8 cellular contexts compared by ENCODE assay signal in the genomic region with DNA sequence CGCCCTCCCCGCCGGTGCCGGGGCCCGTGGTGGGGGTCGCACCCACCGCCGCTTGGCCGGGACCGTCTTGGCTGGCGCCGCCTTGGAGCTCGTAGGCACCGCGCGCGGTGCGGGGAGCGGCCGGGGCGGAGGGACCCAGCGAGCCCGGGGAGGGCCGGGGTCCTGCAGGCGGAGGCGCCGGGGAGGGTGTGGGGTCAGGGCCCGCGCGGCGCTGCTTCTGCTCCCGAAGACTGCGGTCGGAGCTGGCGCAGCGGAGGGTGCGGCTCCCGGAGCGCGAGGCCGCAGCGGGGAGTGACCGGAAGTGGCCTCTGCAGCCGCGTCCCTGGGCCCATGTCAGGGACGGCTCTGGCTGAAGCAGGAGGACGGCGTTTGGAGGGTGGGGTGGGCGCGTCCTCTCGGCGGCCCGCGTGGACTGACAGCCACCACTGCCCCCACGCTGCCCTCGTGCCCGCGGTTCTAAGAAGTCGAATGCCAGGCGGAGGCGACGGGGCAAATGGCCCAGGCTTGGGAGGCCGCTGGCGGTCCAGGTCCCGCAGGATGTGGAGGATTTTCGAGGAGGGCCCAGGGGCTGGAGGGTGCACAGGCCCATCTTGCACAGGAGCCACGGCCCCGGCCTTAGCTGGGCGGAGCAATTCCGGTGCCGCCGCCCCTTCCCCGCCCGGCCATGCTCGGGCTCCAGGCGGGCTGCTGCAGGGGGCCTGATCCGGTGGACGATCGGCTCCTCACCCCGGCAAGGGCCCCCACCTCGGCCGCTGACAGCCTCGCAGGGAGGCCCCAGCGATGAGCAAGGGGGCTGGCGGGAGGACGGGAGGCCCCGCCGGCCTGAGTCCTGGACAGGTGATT. TPM values are rescaled to one million over a fixed set of nuclear protein-coding genes. Genes with fewer than 3 reads are reported as not detected.
DNase-seq lines count a peak whose midpoint lies in the region; ATAC-seq and TF ChIP-seq lines count a peak whose summit lies in the region.

No MANE protein-coding gene starts in this region.

- intact Hi-C loops in heart right ventricle (cut with DNase I), result loop anchor here in 1 of 10 donors (5.0 kb wide), 1 partner anchor 35 kb away; the partner anchor contains the start of gene ZNF670

- peak; percentile 53 for DNase-seq in HK-2 (ENCODE audit: unreplicated experiment)
- DNase-seq in amygdala (lab: John Stamatoyannopoulos, UW), result peak in 30 of 56 donors; percentile 9 to 68 (median 34)
- DNase-seq in heart right ventricle, result peak; percentile 66 to 80
- DNase-seq in osteoblast (ENCODE audit: insufficient read length, low spot score, missing footprints), result peak; percentile 96
- no peak for DNase-seq in activated naive CD4-positive, alpha-beta T cell (lab: John Stamatoyannopoulos, UW)

- H3K27me3 ChIP-seq in BLaER1, result peaks cover 73% of the 10 kb centered on the region
- peaks cover 0 to 36% (median 0%) of the 10 kb centered on the region in 7 donors for H3K27me3 ChIP-seq in heart right ventricle
- no peaks in the 10 kb centered on the region for H3K27me3 ChIP-seq in osteoblast (ENCODE audit: insufficient read depth, low read length)

- H2AFZ ChIP-seq in osteoblast (ENCODE audit: low read length), result peak overlapping the region; percentile 73

- H3K27ac ChIP-seq in BLaER1 (no peak overlapping the region), heart right ventricle (peak overlapping the region; percentile 13 to 89 (median 81)), osteoblast (ENCODE audit: low read depth, low read length) (no peak overlapping the region)

- H3K4me2 ChIP-seq in BLaER1, result peak overlapping the region; percentile 61
- H3K4me2 ChIP-seq in osteoblast (ENCODE audit: insufficient read depth, low read length), result peak overlapping the region; percentile 76

- no peaks in the 10 kb centered on the region for H3K79me2 ChIP-seq in osteoblast (ENCODE audit: insufficient read depth, low read length)

- 3 to 4% methylated on average over 84 to 88 of the region's 88 CpGs for WGBS in heart right ventricle, 2 donors

- H4K20me1 ChIP-seq in BLaER1 (peaks cover 16% of the 10 kb centered on the region; the same call in 1 of the 2 replicates), osteoblast (ENCODE audit: insufficient read depth, low read length) (no peaks in the 10 kb centered on the region)

- H3K4me3 ChIP-seq in BLaER1 (peak overlapping the region; percentile 58), heart right ventricle (peak overlapping the region; percentile 65 to 86 (median 72)), osteoblast (ENCODE audit: insufficient read depth, low read length) (peak overlapping the region; percentile 76)

- TF ChIP-seq CTCF in heart right ventricle (IDR thresholded peaks at IDR 0.05) (no peak), osteoblast (IDR thresholded peaks at IDR 0.05; ENCODE audit: extremely low read depth, low read depth, low read length) (no peak)

- ATAC-seq in heart right ventricle (peak; percentile 88 to 95 (median 93)), HG03469 (IDR thresholded peaks at IDR 0.05; ENCODE audit: unreplicated experiment) (no peak), GM19324 (IDR thresholded peaks at IDR 0.05; ENCODE audit: low FRiP score, unreplicated experiment) (no peak)

- H3K4me1 ChIP-seq in BLaER1 (0 out of 2 replicates have a peak, but pooled peaks cover 5% of the 10 kb centered on the region), heart right ventricle (peaks cover 3 to 20% (median 15%) of the 10 kb centered on the region in 9 donors), osteoblast (ENCODE audit: insufficient read depth, low read length) (no peaks in the 10 kb centered on the region)

- H3K9me3 ChIP-seq in BLaER1, result peaks cover 61% of the 10 kb centered on the region
- H3K9me3 ChIP-seq in heart right ventricle, result no peaks in the 10 kb centered on the region
- no peaks in the 10 kb centered on the region for H3K9me3 ChIP-seq in osteoblast (ENCODE audit: low read depth, low read length)

- no peak overlapping the region for H3K9ac ChIP-seq in BLaER1

- H3K36me3 ChIP-seq in BLaER1 (no peaks in the 10 kb centered on the region), heart right ventricle (no peaks in the 10 kb centered on the region), osteoblast (ENCODE audit: insufficient read depth, low read length) (no peaks in the 10 kb centered on the region)

RNA-seq across cellular contexts. Expression of gene ZNF669, which starts 7.7 kb away (rescaled TPM):
- total RNA-seq in heart right ventricle (1 to 10 TPM; 2.1 to 4.7 (median 3.5) TPM), osteoblast (10.1 and 11.8 TPM in 2 replicates)
- 1 to 10 TPM; 2.6 to 3.8 TPM for polyA plus RNA-seq in heart right ventricle

RNA-seq across cellular contexts. Expression of gene ZNF670, which starts 33.2 kb away (rescaled TPM):
- 1 to 10 TPM in 9 of 10 donors, under 1 TPM in 1; 0.42 to 1.6 (median 1.3) TPM for total RNA-seq in heart right ventricle
- polyA plus RNA-seq in heart right ventricle, result 1 to 10 TPM in 1 of 2 donors, under 1 TPM in 1; 0.73 to 1.2 TPM
- 2.9 and 3.8 TPM in 2 replicates for total RNA-seq in osteoblast

RNA-seq across cellular contexts. Expression of gene ZNF124, which starts 60.0 kb away (rescaled TPM):
- 10 to 100 TPM in 6 of 10 donors, 1 to 10 TPM in 4; 7.7 to 13.5 (median 10.2) TPM for total RNA-seq in heart right ventricle
- 1 to 10 TPM in 1 of 2 donors, under 1 TPM in 1; 0.51 to 1.0 TPM for polyA plus RNA-seq in heart right ventricle
- 14.4 and 36.9 TPM in 2 replicates for total RNA-seq in osteoblast

Comparison
In these comparisons a context has a peak if more than half of its experiments do, and no peak if none do; other contexts are left out.
1. H3K27ac ChIP-seq: peak in heart right ventricle (10 of 10); none in BLaER1 (single experiment) and osteoblast (single experiment).
2. DNase-seq: peak in HK-2 (single experiment), amygdala (30 of 56), heart right ventricle (2 of 2) and osteoblast (single experiment); none in activated naive CD4-positive, alpha-beta T cell (0 of 4).
3. ATAC-seq: peak in heart right ventricle (8 of 8); none in HG03469 (single experiment) and GM19324 (single experiment).
4. Peak in every context shown above with its lines, with median percentiles within 50 percentile points of each other: H3K4me3 ChIP-seq.